ENCODE assay signal across 11 cellular contexts in the genomic region with DNA sequence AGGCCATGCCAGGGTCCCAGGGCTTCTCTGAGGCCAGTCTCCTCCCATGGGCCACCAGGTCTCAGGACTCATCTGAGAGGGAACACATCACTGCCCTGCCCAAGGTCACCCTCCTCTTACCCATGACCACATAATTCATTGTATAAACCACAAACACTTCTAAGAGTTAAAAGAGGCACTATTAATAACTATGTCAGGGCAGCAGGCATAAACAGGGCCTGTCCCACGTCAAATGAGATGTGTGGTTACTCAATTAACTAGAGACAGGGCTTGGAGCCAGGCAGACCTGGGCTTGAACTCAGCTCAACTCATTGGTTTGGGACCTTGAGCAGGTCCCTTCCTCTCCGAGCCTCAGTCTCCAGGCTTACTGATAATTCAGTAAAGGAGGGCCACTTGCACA. TPM values are rescaled to one million over a fixed set of nuclear protein-coding genes. Genes with fewer than 3 reads are reported as not detected.
A peak's percentile ranks its signal among the peaks of the same experiment; 100 is the strongest.
DNase-seq lines count a peak whose midpoint lies in the region; ATAC-seq and TF ChIP-seq lines count a peak whose summit lies in the region.
"Had no signal": no experiment of that assay in that cellular context is flagged by ENCODE, and none has a peak within 500 bp of the region (broad histone marks: within the 10 kb centered on the region; RNA-seq: fewer than 3 reads in every experiment).

No MANE protein-coding gene starts in this region.

- intact Hi-C loops in MCF 10A (cut with micrococcal nuclease), result no loop called here
- intact Hi-C loops in breast epithelium (cut with DNase I; ENCODE audit: low total_unique reads), result no loop called here
- intact Hi-C loops in transverse colon (cut with DNase I; ENCODE audit: low total_unique reads), result no loop called here
- intact Hi-C loops in lower leg skin (cut with DNase I; ENCODE audit: low total_unique reads), result no loop called here

- no peak for TF ChIP-seq EP300 in transverse colon (IDR thresholded peaks at IDR 0.05; ENCODE audit: low read depth)

- DNase-seq in MCF 10A (ENCODE audit: unreplicated experiment) (no peak), breast epithelium (ENCODE audit: low spot score in 2 of 2) (no peak), amniotic epithelial cell (ENCODE audit: low read depth) (peak; percentile 80), kidney tubule cell (ENCODE audit: low spot score) (peak; percentile 62), transverse colon (no peak), lower leg skin (ENCODE audit: low spot score in 2 of 2) (no peak), glutamatergic neuron (no peak)
- DNase-seq: activated CD8-positive, alpha-beta memory T cell treated with anti-CD3 and anti-CD28 coated beads, Interleukin-2, amount 10 ng/mL, durations not matched to agents 7 days and 5 days; occipital lobe; OCI-M1 had no signal

- H3K27me3 ChIP-seq in breast epithelium (no peaks in the 10 kb centered on the region), transverse colon (no peaks in the 10 kb centered on the region)

- H3K4me1 Mint-ChIP-seq in MCF 10A (ENCODE audit: insufficient read depth, unreplicated experiment) (peaks cover 19% of the 10 kb centered on the region), glutamatergic neuron (ENCODE audit: low read depth, unreplicated experiment) (peaks cover 5% of the 10 kb centered on the region)

- H3K27ac ChIP-seq in breast epithelium (peak overlapping the region in 1 of 2 donors; percentile 91), transverse colon (peak overlapping the region; percentile 86 to 93 (median 92))

- no peaks in the 10 kb centered on the region for H3K9me3 Mint-ChIP-seq in MCF 10A (ENCODE audit: unreplicated experiment)
- no peaks in the 10 kb centered on the region for H3K9me3 Mint-ChIP-seq in glutamatergic neuron (ENCODE audit: unreplicated experiment)

- no peak for ATAC-seq in GM19324 (IDR thresholded peaks at IDR 0.05; ENCODE audit: low FRiP score, unreplicated experiment)
- ATAC-seq: activated CD8-positive, alpha-beta memory T cell treated with anti-CD3 and anti-CD28 coated beads, Interleukin-2, amount 10 ng/mL, durations not matched to agents 7 days and 5 days had no signal

- H3K4me3 Mint-ChIP-seq in MCF 10A (ENCODE audit: unreplicated experiment), result no peak overlapping the region
- H3K4me3 Mint-ChIP-seq in glutamatergic neuron (ENCODE audit: unreplicated experiment), result no peak overlapping the region

- H3K27me3 Mint-ChIP-seq in MCF 10A (ENCODE audit: insufficient read depth, unreplicated experiment) (no peaks in the 10 kb centered on the region), glutamatergic neuron (ENCODE audit: unreplicated experiment) (peaks cover 8% of the 10 kb centered on the region)
- H3K27me3 Mint-ChIP-seq: activated CD8-positive, alpha-beta memory T cell treated with anti-CD3 and anti-CD28 coated beads, Interleukin-2, amount 10 ng/mL, durations not matched to agents 7 days and 5 days had no signal

- TF ChIP-seq CTCF in MCF 10A (IDR thresholded peaks at IDR 0.05; ENCODE audit: unreplicated experiment), result no peak
- TF ChIP-seq CTCF in breast epithelium (IDR thresholded peaks at IDR 0.05), result no peak
- TF ChIP-seq CTCF in transverse colon (IDR thresholded peaks at IDR 0.05), result no peak
- TF ChIP-seq CTCF in lower leg skin (IDR thresholded peaks at IDR 0.05), result no peak
- TF ChIP-seq CTCF in glutamatergic neuron (IDR thresholded peaks at IDR 0.05; ENCODE audit: partially characterized antibody, unreplicated experiment), result no peak

- H3K4me1 ChIP-seq in breast epithelium (peaks cover 4 to 17% of the 10 kb centered on the region in 2 donors), transverse colon (peaks cover 25 to 58% (median 37%) of the 10 kb centered on the region in 4 donors)

- BruUV-seq in MCF 10A (replicated peaks; lab: Mats Ljungman, UMichigan), result no TSS peak

- POLR2A ChIA-PET in MCF 10A (lab: Yijun Ruan, JAX), result interaction anchor here (0.6 to 1.0 kb wide), 4 partner anchors 35 to 103 kb away, joined by 3 to 5 read pairs (median 4); no protein-coding TSS in a partner anchor

- H3K9me3 ChIP-seq in breast epithelium (no peaks in the 10 kb centered on the region), transverse colon (no peaks in the 10 kb centered on the region)

- CTCF ChIA-PET in MCF 10A (lab: Yijun Ruan, JAX), result interaction anchor here (1.2 to 1.6 kb wide), 2 partner anchors 34 to 36 kb away, joined by 5 to 6 read pairs; no protein-coding TSS in a partner anchor

- peak overlapping the region in 1 of 3 donors; percentile 90 for H3K4me3 ChIP-seq in breast epithelium
- peak overlapping the region in 1 of 4 donors; percentile 81 for H3K4me3 ChIP-seq in transverse colon
- H3K4me3 ChIP-seq in lower leg skin (ENCODE audit: low read depth, poor library complexity, severe bottlenecking), result no peak overlapping the region

- in situ Hi-C loops in transverse colon (cut with MboI; ENCODE audit: low pct_ligation_motif_present in 1 of 4, low pct_unique_long_range_greater_than_20kb in 1 of 4, low sequenced_read_pairs in 3 of 4), result no loop called here

- H3K36me3 Mint-ChIP-seq in MCF 10A (ENCODE audit: insufficient read depth, unreplicated experiment) (peaks cover 26% of the 10 kb centered on the region), glutamatergic neuron (ENCODE audit: unreplicated experiment) (no peaks in the 10 kb centered on the region)

- H3K36me3 ChIP-seq in breast epithelium (no peaks in the 10 kb centered on the region), transverse colon (no peaks in the 10 kb centered on the region)

- TF ChIP-seq POLR2A in breast epithelium (IDR thresholded peaks at IDR 0.05), result no peak
- no peak for TF ChIP-seq POLR2A in transverse colon (IDR thresholded peaks at IDR 0.05)
- TF ChIP-seq POLR2A in lower leg skin (IDR thresholded peaks at IDR 0.05), result no peak

- 23% methylated on average over 2 of the region's 2 CpGs; no CpG with 5 or more reads in 1 of the 2 donors for WGBS in transverse colon (ENCODE audit: low coverage in 1 of 2), 2 donors
- WGBS in lower leg skin, 2 donors, result 14 to 28% methylated on average over 2 of the region's 2 CpGs

- peak overlapping the region; percentile 1 for H3K27ac Mint-ChIP-seq in MCF 10A (ENCODE audit: low read depth, unreplicated experiment)
- H3K27ac Mint-ChIP-seq in glutamatergic neuron (ENCODE audit: unreplicated experiment), result no peak overlapping the region

RNA-seq across cellular contexts. Expression of gene ARAP1, which starts 33.1 kb away (rescaled TPM):
- total RNA-seq in MCF 10A (2022), result 47.0 and 47.6 TPM in 2 replicates
- total RNA-seq in breast epithelium, result 100 to 1,000 TPM in 1 of 3 donors, 10 to 100 TPM in 2; 85.9 to 109 (median 97.0) TPM
- total RNA-seq in transverse colon, result 100 to 1,000 TPM in 3 of 4 donors, 10 to 100 TPM in 1; 99.4 to 233 (median 108) TPM
- total RNA-seq in lower leg skin, result 10 to 100 TPM; 60.6 to 89.6 (median 80.6) TPM
- total RNA-seq in glutamatergic neuron (ENCODE audit: unreplicated experiment), result 20.5 TPM

RNA-seq across cellular contexts. Expression of gene PDE2A, which starts 44.9 kb away (rescaled TPM):
- total RNA-seq in MCF 10A (2022) (1.9 and 3.3 TPM in 2 replicates), breast epithelium (10 to 100 TPM; 23.7 to 85.9 (median 67.0) TPM), transverse colon (10 to 100 TPM in 3 of 4 donors, 1 to 10 TPM in 1; 6.6 to 41.9 (median 17.1) TPM), lower leg skin (10 to 100 TPM; 26.1 to 34.1 (median 30.6) TPM), glutamatergic neuron (ENCODE audit: unreplicated experiment) (16.9 TPM)

Comparison
In these comparisons a context has a peak if more than half of its experiments do, and no peak if none do; other contexts are left out.
1. DNase-seq: peak in amniotic epithelial cell (single experiment) and kidney tubule cell (single experiment); none in MCF 10A (single experiment), breast epithelium (0 of 2), transverse colon (single experiment), lower leg skin (0 of 2) and glutamatergic neuron (single experiment).